Comparison of ENCODE assay signal across 2 cellular contexts in the genomic region with DNA sequence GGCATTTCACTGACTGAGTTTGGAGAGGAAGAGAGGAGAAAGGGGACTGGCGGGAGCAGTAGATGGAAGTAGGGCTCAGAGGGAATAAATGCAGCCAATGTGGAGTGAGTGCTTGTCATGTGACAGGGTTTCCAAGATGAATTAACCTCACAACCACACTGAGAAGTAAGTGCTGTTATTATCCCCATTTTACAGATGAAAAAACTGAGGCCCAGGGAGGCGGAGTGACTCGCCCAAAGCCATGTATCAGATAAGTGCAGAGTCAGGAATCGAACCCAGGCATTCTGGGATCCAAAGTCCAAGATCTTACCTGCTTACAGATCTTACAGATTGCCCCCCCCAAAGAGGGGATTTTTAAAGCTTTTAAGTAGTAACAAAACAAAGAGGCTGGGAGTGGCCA.
A peak's percentile ranks its signal among the peaks of the same experiment; 100 is the strongest.
TF ChIP-seq lines count a peak whose summit lies in the region.

No MANE protein-coding gene starts in this region.

TF ChIP-seq in HCT116, 20 proteins besides CTCF, POLR2A, EP300 and RAD21:
- TF ChIP-seq ELF1 (IDR thresholded peaks at IDR 0.05; ENCODE audit: borderline replicate concordance, low read depth) (no peak), EZH2 (IDR thresholded peaks at IDR 0.05) (no peak), JUND (IDR thresholded peaks at IDR 0.05) (no peak)
- TF ChIP-seq, protein P1, sequence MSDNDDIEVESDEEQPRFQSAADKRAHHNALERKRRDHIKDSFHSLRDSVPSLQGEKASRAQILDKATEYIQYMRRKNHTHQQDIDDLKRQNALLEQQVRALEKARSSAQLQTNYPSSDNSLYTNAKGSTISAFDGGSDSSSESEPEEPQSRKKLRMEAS (IDR thresholded peaks at IDR 0.05): no peak

TF ChIP-seq in H1, 55 proteins besides CTCF, POLR2A, EP300 and RAD21:
- peak; percentile 78; the same call in 1 of the 2 replicates for TF ChIP-seq KDM1A (IDR thresholded peaks at IDR 0.05; ENCODE audit: borderline replicate concordance, low read length)
- no peak for TF ChIP-seq POLR2AphosphoS5 (IDR thresholded peaks at IDR 0.05; ENCODE audit: low read depth, low read length)
- TF ChIP-seq YY1 (IDR thresholded peaks at IDR 0.05; ENCODE audit: low read depth, low read length): no peak
- TF ChIP-seq HDAC2 (IDR thresholded peaks at IDR 0.05; ENCODE audit: borderline replicate concordance in 1 of 2, low read depth in 2 of 2, low read length in 2 of 2): no peak
- TF ChIP-seq SIN3A (conservative IDR thresholded peaks at IDR 0.05 in 1 of 2, IDR thresholded peaks at IDR 0.05 in 1 of 2; ENCODE audit: low read depth in 1 of 2, low read length in 2 of 2): no peak
TF ChIP-seq in H1: peak in this region for 1.
